19 cellular contexts compared by ENCODE assay signal in genomic region chr7:135194494-135195095, GRCh38. TPM values are rescaled to one million over a fixed set of nuclear protein-coding genes. Genes with fewer than 3 reads are reported as not detected.
DNase-seq lines count a peak whose midpoint lies in the region; ATAC-seq and TF ChIP-seq lines count a peak whose summit lies in the region.
"Had no signal": no experiment of that assay in that cellular context is flagged by ENCODE, and none has a peak within 500 bp of the region (broad histone marks: within the 10 kb centered on the region; RNA-seq: fewer than 3 reads in every experiment).

No MANE protein-coding gene starts in this region.

- no peak overlapping the region for H2AFZ ChIP-seq in osteoblast (ENCODE audit: low read length)

- H3K4me3 Mint-ChIP-seq in chondrocyte (ENCODE audit: unreplicated experiment) = no peak overlapping the region
- H3K4me3 Mint-ChIP-seq: activated B cell treated with CpG ODN at 0.5 μM for 24 hours; activated CD4-positive, alpha-beta memory T cell treated with anti-CD3 and anti-CD28 coated beads, Interleukin-2, amount 10 ng/mL, durations not matched to agents 7 days and 5 days; activated naive CD8-positive, alpha-beta T cell; activated T-helper 1 cell treated with anti-CD3 and anti-CD28 coated beads, Interleukin-12 subunit alpha, Interleukin-12 subunit beta, Interleukin-2, Interleukin-4 antibody, amounts not matched to agents 30 ng/mL and 10 ng/mL and 1 ng/mL, durations not matched to agents 14 hours and 24 hours and 36 hours; brain had no signal

- peak overlapping the region; percentile 71 for H3K27ac ChIP-seq in BLaER1
- no peak overlapping the region for H3K27ac ChIP-seq in HEK293 (ENCODE audit: extremely low read depth, low read depth, low read length)
- no peak overlapping the region for H3K27ac ChIP-seq in osteoblast (ENCODE audit: low read depth, low read length)

- no peak for TF ChIP-seq CTCF in HEK293 (tag by site-specific recombination; IDR thresholded peaks at IDR 0.05)
- no peak for TF ChIP-seq CTCF in chondrocyte (IDR thresholded peaks at IDR 0.05)
- no peak for TF ChIP-seq CTCF in osteoblast (IDR thresholded peaks at IDR 0.05; ENCODE audit: extremely low read depth, low read depth, low read length)

- H3K27me3 ChIP-seq in BLaER1 (no peaks in the 10 kb centered on the region), osteoblast (ENCODE audit: insufficient read depth, low read length) (no peaks in the 10 kb centered on the region)

- H3K4me1 ChIP-seq in BLaER1 = peaks cover 43% of the 10 kb centered on the region
- no peaks in the 10 kb centered on the region for H3K4me1 ChIP-seq in HEK293 (ENCODE audit: control insufficient read depth, insufficient read depth, low read length)
- H3K4me1 ChIP-seq in osteoblast (ENCODE audit: insufficient read depth, low read length) = peaks cover 10% of the 10 kb centered on the region

- peak overlapping the region; percentile 68 for H3K9ac ChIP-seq in BLaER1

- CTCF ChIA-PET in HEK293 (lab: Yijun Ruan, JAX) = no interaction called here

- H3K27ac Mint-ChIP-seq in chondrocyte (ENCODE audit: unreplicated experiment) = peak overlapping the region; percentile 83
- H3K27ac Mint-ChIP-seq: activated B cell treated with CpG ODN at 0.5 μM for 24 hours; activated CD4-positive, alpha-beta memory T cell treated with anti-CD3 and anti-CD28 coated beads, Interleukin-2, amount 10 ng/mL, durations not matched to agents 7 days and 5 days; activated naive CD8-positive, alpha-beta T cell; activated T-helper 1 cell treated with anti-CD3 and anti-CD28 coated beads, Interleukin-12 subunit alpha, Interleukin-12 subunit beta, Interleukin-2, Interleukin-4 antibody, amounts not matched to agents 30 ng/mL and 10 ng/mL and 1 ng/mL, durations not matched to agents 14 hours and 24 hours and 36 hours had no signal

- no peak for ATAC-seq in GM18870 (IDR thresholded peaks at IDR 0.05; ENCODE audit: unreplicated experiment)

- H3K36me3 ChIP-seq in BLaER1 (peaks cover 78% of the 10 kb centered on the region), HEK293 (ENCODE audit: control insufficient read depth in 2 of 2, insufficient read depth in 1 of 2, low read length in 2 of 2) (peaks cover 0 to 72% of the 10 kb centered on the region in 2 experiments; a peak in 2 of 3 replicates), osteoblast (ENCODE audit: insufficient read depth, low read length) (peaks cover 25% of the 10 kb centered on the region)

- no peaks in the 10 kb centered on the region for H3K79me2 ChIP-seq in osteoblast (ENCODE audit: insufficient read depth, low read length)

- H3K4me1 Mint-ChIP-seq in chondrocyte (ENCODE audit: low read depth) = peaks cover 27% of the 10 kb centered on the region
- H3K4me1 Mint-ChIP-seq: activated CD4-positive, alpha-beta memory T cell treated with anti-CD3 and anti-CD28 coated beads, Interleukin-2, amount 10 ng/mL, durations not matched to agents 7 days and 5 days had no signal

- H3K9me3 ChIP-seq in BLaER1 = no peaks in the 10 kb centered on the region
- H3K9me3 ChIP-seq in HEK293 (ENCODE audit: control insufficient read depth, insufficient read depth, low read depth, low read length) = no peaks in the 10 kb centered on the region
- no peaks in the 10 kb centered on the region for H3K9me3 ChIP-seq in osteoblast (ENCODE audit: low read depth, low read length)

- no peaks in the 10 kb centered on the region for H3K27me3 Mint-ChIP-seq in chondrocyte (ENCODE audit: low read depth)
- H3K27me3 Mint-ChIP-seq: activated B cell treated with CpG ODN at 0.5 μM for 24 hours; activated CD4-positive, alpha-beta memory T cell treated with anti-CD3 and anti-CD28 coated beads, Interleukin-2, amount 10 ng/mL, durations not matched to agents 7 days and 5 days; activated naive CD8-positive, alpha-beta T cell; brain had no signal

- POLR2A ChIA-PET in HEK293 (lab: Yijun Ruan, JAX) = no interaction called here

- no peak for DNase-seq in chondrocyte (ENCODE audit: low spot score)
- DNase-seq in osteoblast (ENCODE audit: insufficient read length, low spot score, missing footprints) = peak; percentile 96
- no peak for DNase-seq in hippocampal formation (lab: John Stamatoyannopoulos, UW)
- DNase-seq in NCI-H146 (lab: John Stamatoyannopoulos, UW) = no peak
- DNase-seq: activated B cell treated with CpG ODN at 0.5 μM for 24 hours; activated CD4-positive, alpha-beta memory T cell treated with anti-CD3 and anti-CD28 coated beads, Interleukin-2, amount 10 ng/mL, durations not matched to agents 7 days and 5 days; COR-L47; NCI-H774 had no signal

- H3K4me3 ChIP-seq in BLaER1 (peak overlapping the region; percentile 49), HEK293 (ENCODE audit: low read depth, low read length) (no peak overlapping the region), osteoblast (ENCODE audit: insufficient read depth, low read length) (no peak overlapping the region)
- H3K4me3 ChIP-seq: SK-N-MC had no signal

- peaks cover 34% of the 10 kb centered on the region for H3K36me3 Mint-ChIP-seq in chondrocyte (ENCODE audit: low read depth)

- H3K4me2 ChIP-seq in BLaER1 (peak overlapping the region; percentile 88), osteoblast (ENCODE audit: insufficient read depth, low read length) (no peak overlapping the region)

- no peaks in the 10 kb centered on the region for H3K9me3 Mint-ChIP-seq in chondrocyte (ENCODE audit: low read depth)
- H3K9me3 Mint-ChIP-seq: activated B cell treated with CpG ODN at 0.5 μM for 24 hours; activated CD4-positive, alpha-beta memory T cell treated with anti-CD3 and anti-CD28 coated beads, Interleukin-2, amount 10 ng/mL, durations not matched to agents 7 days and 5 days; activated T-helper 1 cell treated with anti-CD3 and anti-CD28 coated beads, Interleukin-12 subunit alpha, Interleukin-12 subunit beta, Interleukin-2, Interleukin-4 antibody, amounts not matched to agents 30 ng/mL and 10 ng/mL and 1 ng/mL, durations not matched to agents 14 hours and 24 hours and 36 hours; brain had no signal

- H4K20me1 ChIP-seq in BLaER1 (no peaks in the 10 kb centered on the region), osteoblast (ENCODE audit: insufficient read depth, low read length) (no peaks in the 10 kb centered on the region)

TF ChIP-seq in HEK293, 187 proteins besides CTCF, POLR2A, EP300 and RAD21:
- TF ChIP-seq ZNF692 (tag by site-specific recombination; IDR thresholded peaks at IDR 0.05) = peak; percentile 62
- TF ChIP-seq GLIS2 (tag by site-specific recombination; IDR thresholded peaks at IDR 0.05) = no peak
- peak; percentile 59 for TF ChIP-seq ZFP69B (tag by site-specific recombination; IDR thresholded peaks at IDR 0.05)

RNA-seq across cellular contexts. Expression of gene WDR91, which starts 16.7 kb away (rescaled TPM):
- total RNA-seq in chondrocyte (9.5 to 16.1 TPM (median 10.6 TPM) in 3 replicates), osteoblast (7.1 and 8.7 TPM in 2 replicates)

RNA-seq across cellular contexts. Expression of gene CYREN, which starts 24.1 kb away (rescaled TPM):
- total RNA-seq in chondrocyte (26.4 to 33.7 TPM (median 30.2 TPM) in 3 replicates), osteoblast (29.8 and 35.5 TPM in 2 replicates)

RNA-seq across cellular contexts. Expression of gene STRA8, which starts 39.0 kb away (rescaled TPM):
- not detected in 3 replicates for total RNA-seq in chondrocyte
- not detected in 2 replicates for total RNA-seq in osteoblast
- total RNA-seq: activated B cell treated with CpG ODN at 0.5 μM for 24 hours; activated CD4-positive, alpha-beta memory T cell treated with anti-CD3 and anti-CD28 coated beads, Interleukin-2, amount 10 ng/mL, durations not matched to agents 7 days and 5 days; activated T-helper 1 cell treated with anti-CD3 and anti-CD28 coated beads, Interleukin-12 subunit alpha, Interleukin-12 subunit beta, Interleukin-2, Interleukin-4 antibody, amounts not matched to agents 30 ng/mL and 10 ng/mL and 1 ng/mL, durations not matched to agents 14 hours and 24 hours and 36 hours; epithelial cell of proximal tubule; H4; T-helper 2 cell treated with Interferon-gamma antibody and Interleukin-4, amounts not matched to agents 100 ng/mL and 5 ng/mL, for 36 hours; temporal lobe had no signal

RNA-seq across cellular contexts. Expression of gene TMEM140, which starts 46.7 kb away (rescaled TPM):
- total RNA-seq in chondrocyte (not detected in 3 replicates), osteoblast (13.8 and 14.1 TPM in 2 replicates)
